ENCODE assay signal across 11 cellular contexts in the genomic region with DNA sequence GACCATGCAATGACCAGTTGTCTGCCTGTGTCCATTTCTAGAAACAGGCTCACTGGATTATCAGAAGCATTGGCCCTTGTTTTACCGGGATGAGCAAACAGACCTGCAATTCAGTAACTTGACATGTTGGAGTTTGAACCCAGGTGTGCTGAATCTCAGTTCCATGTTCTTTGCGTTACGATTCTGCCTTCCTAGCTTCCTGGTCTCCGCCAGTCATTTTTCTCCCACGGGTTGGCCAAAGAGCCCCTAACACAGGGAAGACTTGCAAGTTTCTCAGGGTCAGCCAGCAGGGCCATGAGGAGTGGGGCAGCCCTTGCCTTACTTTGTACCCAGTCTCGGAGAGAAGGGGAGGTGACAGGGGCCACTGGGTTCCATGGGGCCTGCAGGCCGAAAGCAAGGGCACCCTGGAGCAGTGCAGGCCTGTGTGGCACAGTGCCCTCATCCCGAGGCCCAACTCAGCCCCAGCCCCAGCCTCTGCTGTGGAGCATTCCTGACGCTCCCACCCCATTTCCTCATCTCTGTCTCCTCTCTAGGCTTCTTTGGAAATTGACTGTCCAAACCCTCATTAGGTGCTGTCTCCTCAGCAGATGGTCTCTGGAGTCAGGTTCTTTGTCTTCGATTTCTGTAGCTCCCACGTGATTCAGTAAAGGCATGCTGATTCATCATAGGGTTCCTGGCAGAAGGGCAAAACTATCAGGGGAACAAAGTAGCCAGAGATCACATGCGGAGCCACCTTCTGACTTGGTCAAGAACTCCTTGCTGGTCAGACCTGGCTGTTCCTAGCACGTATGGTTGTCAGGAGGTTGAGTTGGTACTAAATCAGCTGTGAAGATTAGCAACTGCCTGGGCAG. TPM values are rescaled to one million over a fixed set of nuclear protein-coding genes. Genes with fewer than 3 reads are reported as not detected.
DNase-seq lines count a peak whose midpoint lies in the region; ATAC-seq and TF ChIP-seq lines count a peak whose summit lies in the region.
"Had no signal": no experiment of that assay in that cellular context is flagged by ENCODE, and none has a peak within 500 bp of the region (broad histone marks: within the 10 kb centered on the region; RNA-seq: fewer than 3 reads in every experiment).

No MANE protein-coding gene starts in this region.

- DNase-seq in GM03348 (ENCODE audit: low spot score) (peak; percentile 30), RWPE2 (ENCODE audit: low spot score) (no peak), fibroblast of lung (ENCODE audit: low read depth in 2 of 2) (peak; percentile 37 to 69), nephron progenitor cell (no peak), NCI-H1436 treated with DMSO at 0.1 percent for 48 hours (lab: John Stamatoyannopoulos, UW) (no peak), D341Med (ENCODE audit: low spot score) (no peak), MV-4-11 (lab: John Stamatoyannopoulos, UW) (no peak)

- peaks cover 33% of the 10 kb centered on the region for H3K79me2 ChIP-seq in fibroblast of lung (ENCODE audit: control insufficient read depth, insufficient read depth, low read length)

- peaks cover 5% of the 10 kb centered on the region for H3K36me3 Mint-ChIP-seq in nephron progenitor cell (ENCODE audit: low read depth)

- no peak overlapping the region for H3K4me3 ChIP-seq in RWPE2 (ENCODE audit: severe bottlenecking)
- H3K4me3 ChIP-seq in fibroblast of lung (replicated peaks in 1 of 4; ENCODE audit: control extremely low read depth in 1 of 4, insufficient read depth in 1 of 4, low read depth in 3 of 4, low read length in 4 of 4): no peak overlapping the region
- H3K4me3 ChIP-seq: GM12878, prostate gland had no signal

- no peaks in the 10 kb centered on the region for H3K27me3 ChIP-seq in RWPE2 (ENCODE audit: insufficient read depth, poor library complexity, severe bottlenecking)
- no peaks in the 10 kb centered on the region for H3K27me3 ChIP-seq in fibroblast of lung (ENCODE audit: control insufficient read depth, insufficient read depth, low read length)

- H3K27ac Mint-ChIP-seq in nephron progenitor cell: peak overlapping the region; percentile 88

- H3K4me1 Mint-ChIP-seq in nephron progenitor cell: peaks cover 81% of the 10 kb centered on the region

- H3K36me3 ChIP-seq in RWPE2 (ENCODE audit: low read depth) (no peaks in the 10 kb centered on the region), fibroblast of lung (ENCODE audit: control insufficient read depth, insufficient read depth, low read length) (no peaks in the 10 kb centered on the region)
- H3K36me3 ChIP-seq: prostate gland had no signal

- ATAC-seq in RWPE2 (ENCODE audit: low read depth): 0 out of 3 replicates have a peak, but pooled peaks have one; percentile 5
- no peak for ATAC-seq in HG03342 (IDR thresholded peaks at IDR 0.05; ENCODE audit: unreplicated experiment)
- ATAC-seq: GM12878 had no signal

- H3K27me3 Mint-ChIP-seq in nephron progenitor cell (ENCODE audit: low read depth, poor library complexity): peaks cover 2% of the 10 kb centered on the region

- H3K27ac ChIP-seq in RWPE2 (ENCODE audit: poor library complexity, severe bottlenecking) (no peak overlapping the region), fibroblast of lung (ENCODE audit: insufficient read depth, low read length) (no peak overlapping the region)
- H3K27ac ChIP-seq: KMS-11, prostate gland had no signal

- no peaks in the 10 kb centered on the region for H4K20me1 ChIP-seq in fibroblast of lung (ENCODE audit: control insufficient read depth, extremely low read depth, insufficient read depth, low read length)

- no peaks in the 10 kb centered on the region for H3K9me3 Mint-ChIP-seq in nephron progenitor cell

- no peak overlapping the region for H3K4me2 ChIP-seq in fibroblast of lung (ENCODE audit: extremely low read depth, insufficient read depth, low read length)
- H3K4me2 ChIP-seq: KMS-11 had no signal

- H3K4me1 ChIP-seq in RWPE2 (ENCODE audit: insufficient read depth, poor library complexity, severe bottlenecking) (peaks cover 18% of the 10 kb centered on the region), fibroblast of lung (ENCODE audit: control insufficient read depth, extremely low read depth, insufficient read depth, low read length) (peaks cover 9% of the 10 kb centered on the region)
- H3K4me1 ChIP-seq: prostate gland had no signal

- no peak overlapping the region for H3K4me3 Mint-ChIP-seq in nephron progenitor cell

- H3K9ac ChIP-seq in fibroblast of lung (ENCODE audit: insufficient read depth, low read length): no peak overlapping the region
- H3K9ac ChIP-seq: KMS-11 had no signal

- no peak overlapping the region for H2AFZ ChIP-seq in fibroblast of lung (ENCODE audit: low read length)

- no peak for TF ChIP-seq CTCF in RWPE2 (IDR thresholded peaks at IDR 0.05; ENCODE audit: poor library complexity, severe bottlenecking)
- TF ChIP-seq CTCF in fibroblast of lung (conservative IDR thresholded peaks at IDR 0.05 in 1 of 2, IDR thresholded peaks at IDR 0.05 in 1 of 2; ENCODE audit: low read depth in 1 of 2, low read length in 2 of 2): no peak
- no peak for TF ChIP-seq CTCF in nephron progenitor cell (IDR thresholded peaks at IDR 0.05)

- no peaks in the 10 kb centered on the region for H3K9me3 ChIP-seq in RWPE2 (ENCODE audit: severe bottlenecking)
- H3K9me3 ChIP-seq in fibroblast of lung (ENCODE audit: control insufficient read depth, insufficient read depth, low read depth, low read length): no peaks in the 10 kb centered on the region
- H3K9me3 ChIP-seq: prostate gland had no signal

RNA-seq across cellular contexts. Expression of a gene that starts 23.6 kb away (rescaled TPM):
- 22.1 and 32.7 TPM in 2 replicates for total RNA-seq in fibroblast of lung
- polyA plus RNA-seq in fibroblast of lung: 42.0 and 59.7 TPM in 2 replicates
- polyA plus RNA-seq in fibroblast of lung (2012): 16.3 and 23.6 TPM in 2 replicates
- polyA minus RNA-seq in fibroblast of lung (ENCODE audit: low replicate concordance): 107 and 122 TPM in 2 replicates

RNA-seq across cellular contexts. Expression of a gene that starts 30.7 kb away (rescaled TPM):
- total RNA-seq in fibroblast of lung: 75.6 and 81.4 TPM in 2 replicates
- 144 and 313 TPM in 2 replicates for polyA plus RNA-seq in fibroblast of lung
- polyA plus RNA-seq in fibroblast of lung (2012): 84.0 and 183 TPM in 2 replicates
- polyA minus RNA-seq in fibroblast of lung (ENCODE audit: low replicate concordance): 36.2 and 170 TPM in 2 replicates

RNA-seq across cellular contexts. Expression of a gene that starts 37.6 kb away (rescaled TPM):
- 75.8 and 106 TPM in 2 replicates for total RNA-seq in fibroblast of lung
- polyA plus RNA-seq in fibroblast of lung: 198 and 205 TPM in 2 replicates
- polyA plus RNA-seq in fibroblast of lung (2012): 154 and 160 TPM in 2 replicates
- 49.5 and 66.0 TPM in 2 replicates for polyA minus RNA-seq in fibroblast of lung (ENCODE audit: low replicate concordance)

Comparison
In these comparisons a context has a peak if more than half of its experiments do, and no peak if none do; other contexts are left out.
1. DNase-seq: peak in GM03348 (single experiment) and fibroblast of lung (2 of 2); none in RWPE2 (single experiment), nephron progenitor cell (single experiment), NCI-H1436 treated with DMSO at 0.1 percent for 48 hours (single experiment), D341Med (single experiment) and MV-4-11 (single experiment).